In genomic region chr2:101415220-101415619, GRCh38 we compare ENCODE assay signal across 21 cellular contexts. TPM values are rescaled to one million over a fixed set of nuclear protein-coding genes. Genes with fewer than 3 reads are reported as not detected.
"Had no signal": no experiment of that assay in that cellular context is flagged by ENCODE, and none has a peak within 500 bp of the region (broad histone marks: within the 10 kb centered on the region; RNA-seq: fewer than 3 reads in every experiment).

No MANE protein-coding gene starts in this region.

- H3K4me2 ChIP-seq: hepatocyte had no signal

- H3K36me3 ChIP-seq: cardiac muscle cell, left ventricle myocardium inferior, uterus had no signal

- H3K27ac Mint-ChIP-seq: activated naive CD4-positive, alpha-beta T cell treated with anti-CD3 and anti-CD28 coated beads, Interleukin-2, amount 50 U/mL, for 24 hours; dendritic cell treated with granulocyte-macrophage colony-stimulating factor and Interleukin-4, amounts not matched to agents 40 ng/mL and 50 ng/mL, for 4 days; naive thymus-derived CD4-positive, alpha-beta T cell; WTC11 had no signal

- H3K4me1 ChIP-seq: body of pancreas, testis, uterus had no signal

- ATAC-seq: body of pancreas; naive thymus-derived CD4-positive, alpha-beta T cell; WTC11 had no signal

- H3K9me3 ChIP-seq: body of pancreas, testis, uterus had no signal

- H3K9me3 Mint-ChIP-seq: activated naive CD4-positive, alpha-beta T cell treated with anti-CD3 and anti-CD28 coated beads, Interleukin-2, amount 50 U/mL, for 24 hours had no signal

- H2AFZ ChIP-seq: hepatocyte had no signal

- H3K4me1 Mint-ChIP-seq: neural crest cell had no signal

- H3K27ac ChIP-seq: body of pancreas, cardiac muscle cell, hepatocyte, left ventricle myocardium inferior, testis, uterus had no signal

- H3K4me3 Mint-ChIP-seq: activated naive CD4-positive, alpha-beta T cell treated with anti-CD3 and anti-CD28 coated beads, Interleukin-2, amount 50 U/mL, for 24 hours; dendritic cell treated with granulocyte-macrophage colony-stimulating factor and Interleukin-4, amounts not matched to agents 40 ng/mL and 50 ng/mL, for 4 days; naive thymus-derived CD4-positive, alpha-beta T cell; neural crest cell; WTC11 had no signal

- DNase-seq: activated gamma-delta T cell treated with Interleukin-2 at 50 U/mL for 16 hours; activated T-cell treated with anti-CD3 and anti-CD28 coated beads, Interleukin-2, amount 50 U/mL, for 1 hour; anterior cingulate cortex; body of pancreas; effector memory CD4-positive, alpha-beta T cell; foreskin melanocyte; left ventricle myocardium inferior; naive thymus-derived CD4-positive, alpha-beta T cell; occipital lobe; stimulated activated CD4-positive, alpha-beta T cell treated with anti-CD3 and anti-CD28 coated beads, Interleukin-4, amount 100 ng/mL, for 1 hour; stimulated activated naive CD4-positive, alpha-beta T cell; testis; trophoblast cell; uterus had no signal

- H3K79me2 ChIP-seq: hepatocyte had no signal

- H3K27me3 Mint-ChIP-seq: activated naive CD4-positive, alpha-beta T cell treated with anti-CD3 and anti-CD28 coated beads, Interleukin-2, amount 50 U/mL, for 24 hours; dendritic cell treated with granulocyte-macrophage colony-stimulating factor and Interleukin-4, amounts not matched to agents 40 ng/mL and 50 ng/mL, for 4 days had no signal

- H3K27me3 ChIP-seq: body of pancreas, cardiac muscle cell, hepatocyte, testis, uterus had no signal

- H3K4me3 ChIP-seq: body of pancreas, cardiac muscle cell, hepatocyte, left ventricle myocardium inferior, testis, uterus had no signal

RNA-seq across cellular contexts. Expression of gene CREG2, which starts 27.9 kb away (rescaled TPM):
- total RNA-seq: body of pancreas, left ventricle myocardium inferior, lung microvascular endothelial cell had no signal

RNA-seq across cellular contexts. Expression of gene RFX8, which starts 59.7 kb away (rescaled TPM):
- total RNA-seq: body of pancreas, hepatocyte, left ventricle myocardium inferior, lung microvascular endothelial cell had no signal
